ENCODE assay signal across 28 cellular contexts in the genomic region with DNA sequence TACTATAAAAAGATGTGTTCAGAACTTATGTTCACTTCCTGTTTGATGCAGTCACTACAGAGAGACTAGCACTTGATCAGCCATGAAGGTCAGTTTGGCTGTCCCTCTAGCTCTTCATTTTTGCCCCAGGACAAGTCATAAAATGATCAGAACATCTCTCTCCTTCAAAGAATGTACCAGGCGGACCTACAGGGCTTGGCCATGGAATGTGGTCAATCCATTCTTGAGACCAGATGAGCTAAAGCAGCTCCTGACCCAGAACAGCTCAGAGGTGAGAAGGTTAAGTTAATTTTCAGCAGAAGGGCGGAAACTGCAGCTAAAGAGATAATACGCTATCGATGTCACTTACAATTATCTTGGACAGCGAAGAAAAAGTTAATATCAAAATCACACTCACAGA.
"Had no signal": no experiment of that assay in that cellular context is flagged by ENCODE, and none has a peak within 500 bp of the region (broad histone marks: within the 10 kb centered on the region; RNA-seq: fewer than 3 reads in every experiment).

No MANE protein-coding gene starts in this region.

- H3K36me3 Mint-ChIP-seq: immature natural killer cell; mesothelial cell of epicardium; naive thymus-derived CD4-positive, alpha-beta T cell; natural killer cell treated with Interleukin-12 subunit alpha and Interleukin-12 subunit beta and Interleukin-15 and Interleukin-18, amount 100 ng/mL, for 72 hours; stimulated activated naive B cell treated with anti-CD40 and anti-IgM and Interleukin-4, amounts not matched to agents 10 μg/mL and 1 μg/mL and 100 μg/mL, for 72 hours had no signal

- H3K27me3 Mint-ChIP-seq: progenitor cell of endocrine pancreas, type B pancreatic cell had no signal

- DNase-seq: heart left ventricle; hypothalamus; immature natural killer cell; kidney; left ventricle myocardium inferior; mesendoderm; naive thymus-derived CD4-positive, alpha-beta T cell; occipital lobe; retina; right cardiac atrium; stimulated activated CD4-positive, alpha-beta T cell treated with anti-CD3 and anti-CD28 coated beads, Interleukin-12 subunit alpha, Interleukin-12 subunit beta, amount 100 ng/mL, for 4 hours; stimulated activated CD4-positive, alpha-beta T cell treated with anti-CD3 and anti-CD28 coated beads, Interleukin-15, amount 100 ng/mL, for 24 hours; stimulated activated CD4-positive, alpha-beta T cell treated with anti-CD3 and anti-CD28 coated beads, Interleukin-2, amount 100 ng/mL, for 24 hours; stimulated activated CD4-positive, alpha-beta T cell treated with anti-CD3 and anti-CD28 coated beads, Interleukin-4, amount 100 ng/mL, for 1 hour; stimulated activated naive B cell treated with anti-CD40 and anti-IgM and Interleukin-4, amounts not matched to agents 10 μg/mL and 1 μg/mL and 100 μg/mL, for 72 hours; stimulated activated naive CD8-positive, alpha-beta T cell treated with anti-CD3 and anti-CD28 coated beads, Interleukin-15, Interleukin-2, amounts not matched to agents 100 U/mL and 50 U/mL, for 24 hours; stomach; testis; thyroid gland; uterus had no signal

- ATAC-seq: heart left ventricle; naive thymus-derived CD4-positive, alpha-beta T cell; natural killer cell treated with Interleukin-12 subunit alpha and Interleukin-12 subunit beta and Interleukin-15 and Interleukin-18, amount 100 ng/mL, for 72 hours; right cardiac atrium; sciatic nerve; stimulated activated naive B cell treated with anti-CD40 and anti-IgM and Interleukin-4, amounts not matched to agents 10 μg/mL and 1 μg/mL and 100 μg/mL, for 72 hours; stimulated activated naive CD8-positive, alpha-beta T cell treated with anti-CD3 and anti-CD28 coated beads, Interleukin-15, Interleukin-2, amounts not matched to agents 100 U/mL and 50 U/mL, for 24 hours had no signal

- H3K4me1 Mint-ChIP-seq: immature natural killer cell; mesothelial cell of epicardium; naive thymus-derived CD4-positive, alpha-beta T cell; stimulated activated naive B cell treated with anti-CD40 and anti-IgM and Interleukin-4, amounts not matched to agents 10 μg/mL and 1 μg/mL and 100 μg/mL, for 72 hours had no signal

- H3K9me3 ChIP-seq: left ventricle myocardium inferior, stomach, testis, thyroid gland, uterus had no signal

- H3K9me3 Mint-ChIP-seq: immature natural killer cell; natural killer cell treated with Interleukin-12 subunit alpha and Interleukin-12 subunit beta and Interleukin-15 and Interleukin-18, amount 100 ng/mL, for 72 hours had no signal

- H3K36me3 ChIP-seq: heart left ventricle, left ventricle myocardium inferior, stomach, thyroid gland, uterus had no signal

- FAIRE-seq: islet of Langerhans, kidney had no signal

- H3K4me3 Mint-ChIP-seq: immature natural killer cell; mesothelial cell of epicardium; naive thymus-derived CD4-positive, alpha-beta T cell; natural killer cell treated with Interleukin-12 subunit alpha and Interleukin-12 subunit beta and Interleukin-15 and Interleukin-18, amount 100 ng/mL, for 72 hours; stimulated activated naive B cell treated with anti-CD40 and anti-IgM and Interleukin-4, amounts not matched to agents 10 μg/mL and 1 μg/mL and 100 μg/mL, for 72 hours; type B pancreatic cell had no signal

- H3K4me1 ChIP-seq: heart left ventricle, left ventricle myocardium inferior, stomach, testis, thyroid gland, uterus had no signal

- H3K4me3 ChIP-seq: heart left ventricle, left ventricle myocardium inferior, lung, skin epidermis, stomach, testis, thyroid gland, uterus had no signal

- H3K27ac ChIP-seq: heart left ventricle, left ventricle myocardium inferior, skin epidermis, stomach, testis, thyroid gland, uterus had no signal

- H3K27me3 ChIP-seq: stomach, testis, thyroid gland, uterus had no signal

- H3K27ac Mint-ChIP-seq: immature natural killer cell; mesothelial cell of epicardium; naive thymus-derived CD4-positive, alpha-beta T cell; natural killer cell treated with Interleukin-12 subunit alpha and Interleukin-12 subunit beta and Interleukin-15 and Interleukin-18, amount 100 ng/mL, for 72 hours; progenitor cell of endocrine pancreas; stimulated activated naive B cell treated with anti-CD40 and anti-IgM and Interleukin-4, amounts not matched to agents 10 μg/mL and 1 μg/mL and 100 μg/mL, for 72 hours; type B pancreatic cell had no signal
